Comparison of ENCODE assay signal across 1 cellular context in the genomic region with DNA sequence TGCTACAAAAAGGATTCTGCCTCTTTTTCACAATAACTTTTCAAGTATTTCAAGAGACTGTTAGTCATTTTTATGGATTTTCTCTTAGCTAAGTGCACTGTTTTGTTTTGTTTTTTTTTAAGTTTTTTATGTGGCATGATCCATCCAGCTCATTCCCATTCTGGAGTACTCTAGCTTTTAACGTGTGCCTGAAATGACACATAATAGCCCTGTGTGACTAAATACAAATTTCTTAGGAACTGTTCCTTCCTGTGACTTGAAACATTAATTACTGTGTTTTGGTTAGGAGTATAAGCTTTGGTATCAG.
TF ChIP-seq lines count a peak whose summit lies in the region.

No MANE protein-coding gene starts in this region.

TF ChIP-seq in IMR-90, 13 proteins besides CTCF, POLR2A, EP300 and RAD21 (continued from another document):
- TF ChIP-seq, protein P1, sequence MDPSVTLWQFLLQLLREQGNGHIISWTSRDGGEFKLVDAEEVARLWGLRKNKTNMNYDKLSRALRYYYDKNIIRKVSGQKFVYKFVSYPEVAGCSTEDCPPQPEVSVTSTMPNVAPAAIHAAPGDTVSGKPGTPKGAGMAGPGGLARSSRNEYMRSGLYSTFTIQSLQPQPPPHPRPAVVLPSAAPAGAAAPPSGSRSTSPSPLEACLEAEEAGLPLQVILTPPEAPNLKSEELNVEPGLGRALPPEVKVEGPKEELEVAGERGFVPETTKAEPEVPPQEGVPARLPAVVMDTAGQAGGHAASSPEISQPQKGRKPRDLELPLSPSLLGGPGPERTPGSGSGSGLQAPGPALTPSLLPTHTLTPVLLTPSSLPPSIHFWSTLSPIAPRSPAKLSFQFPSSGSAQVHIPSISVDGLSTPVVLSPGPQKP (IDR thresholded peaks at IDR 0.05; ENCODE audit: borderline replicate concordance, low read depth, low read length), result no peak
- TF ChIP-seq CHD1 (IDR thresholded peaks at IDR 0.05; ENCODE audit: low read depth, low read length), result no peak
